Comparison of ENCODE assay signal across 1 cellular context in the genomic region with DNA sequence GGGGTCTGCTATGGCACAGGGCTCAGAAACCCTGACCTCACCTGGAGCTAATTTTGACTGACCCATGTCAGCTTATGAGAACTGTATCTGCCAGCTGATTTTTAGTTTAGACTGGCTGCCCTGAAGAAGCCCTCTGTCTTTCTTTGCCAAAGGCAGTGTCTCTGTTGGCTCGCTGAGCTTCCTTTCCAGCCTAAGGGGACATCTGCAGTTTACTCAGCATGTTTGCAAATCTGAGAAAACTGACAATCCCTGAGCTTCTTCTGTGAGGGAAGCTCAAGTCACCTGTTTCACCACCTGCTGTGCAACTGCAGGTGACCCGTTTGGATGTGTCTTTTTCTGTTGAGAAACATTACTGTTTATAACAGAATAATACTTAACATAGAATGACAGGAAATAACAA.
TF ChIP-seq lines count a peak whose summit lies in the region.

No MANE protein-coding gene starts in this region.

TF ChIP-seq in endothelial cell of umbilical vein, 7 proteins besides CTCF, POLR2A, EP300 and RAD21 (continued from another document):
- TF ChIP-seq, protein P1, sequence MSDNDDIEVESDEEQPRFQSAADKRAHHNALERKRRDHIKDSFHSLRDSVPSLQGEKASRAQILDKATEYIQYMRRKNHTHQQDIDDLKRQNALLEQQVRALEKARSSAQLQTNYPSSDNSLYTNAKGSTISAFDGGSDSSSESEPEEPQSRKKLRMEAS (IDR thresholded peaks at IDR 0.05; ENCODE audit: insufficient read depth, insufficient read length): no peak
- TF ChIP-seq FOS (IDR thresholded peaks at IDR 0.05; ENCODE audit: borderline replicate concordance, insufficient read depth, low read length) (no peak), POLR2AphosphoS5 (IDR thresholded peaks at IDR 0.05; ENCODE audit: insufficient read depth, low read depth, low read length) (no peak), GATA2 (IDR thresholded peaks at IDR 0.05; ENCODE audit: insufficient read depth, insufficient read length, low read depth, low read length) (no peak)
